Comparison of ENCODE assay signal across 2 cellular contexts in the genomic region with DNA sequence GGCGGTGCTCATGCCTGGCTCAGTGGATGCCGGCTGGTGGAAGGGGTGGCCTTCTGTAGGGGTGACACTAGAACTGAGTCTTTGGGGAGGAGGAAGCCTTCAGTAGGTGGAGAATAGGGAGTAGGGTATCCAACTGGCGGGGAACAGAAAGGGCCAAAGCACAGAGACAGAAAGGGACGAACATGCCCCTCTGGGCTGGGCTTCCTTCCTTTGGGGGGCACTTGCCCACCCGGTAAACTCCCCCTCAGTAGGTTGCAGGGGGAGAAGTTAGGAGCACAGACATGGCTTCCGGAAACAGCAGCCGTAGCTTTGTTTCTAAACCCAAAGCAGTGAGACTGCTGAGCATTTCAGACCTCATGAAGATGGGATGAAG.
TF ChIP-seq lines count a peak whose summit lies in the region.

No MANE protein-coding gene starts in this region.

TF ChIP-seq in SK-N-SH, 30 proteins besides CTCF, POLR2A, EP300 and RAD21 (continued from another document):
- TF ChIP-seq RFX5 (IDR thresholded peaks at IDR 0.05; ENCODE audit: low read length) (no peak), RCOR1 (IDR thresholded peaks at IDR 0.05; ENCODE audit: low read length) (no peak), FOSL2 (IDR thresholded peaks at IDR 0.05; ENCODE audit: borderline replicate concordance, low read depth) (no peak), TCF12 (IDR thresholded peaks at IDR 0.05) (no peak), YY1 (IDR thresholded peaks at IDR 0.05; ENCODE audit: low read depth) (no peak), GABPA (IDR thresholded peaks at IDR 0.05; ENCODE audit: low read depth) (no peak), NFIC (IDR thresholded peaks at IDR 0.05; ENCODE audit: borderline replicate concordance) (no peak), CHD2 (IDR thresholded peaks at IDR 0.05; ENCODE audit: low read length, partially characterized antibody) (no peak)
- TF ChIP-seq, protein P1, sequence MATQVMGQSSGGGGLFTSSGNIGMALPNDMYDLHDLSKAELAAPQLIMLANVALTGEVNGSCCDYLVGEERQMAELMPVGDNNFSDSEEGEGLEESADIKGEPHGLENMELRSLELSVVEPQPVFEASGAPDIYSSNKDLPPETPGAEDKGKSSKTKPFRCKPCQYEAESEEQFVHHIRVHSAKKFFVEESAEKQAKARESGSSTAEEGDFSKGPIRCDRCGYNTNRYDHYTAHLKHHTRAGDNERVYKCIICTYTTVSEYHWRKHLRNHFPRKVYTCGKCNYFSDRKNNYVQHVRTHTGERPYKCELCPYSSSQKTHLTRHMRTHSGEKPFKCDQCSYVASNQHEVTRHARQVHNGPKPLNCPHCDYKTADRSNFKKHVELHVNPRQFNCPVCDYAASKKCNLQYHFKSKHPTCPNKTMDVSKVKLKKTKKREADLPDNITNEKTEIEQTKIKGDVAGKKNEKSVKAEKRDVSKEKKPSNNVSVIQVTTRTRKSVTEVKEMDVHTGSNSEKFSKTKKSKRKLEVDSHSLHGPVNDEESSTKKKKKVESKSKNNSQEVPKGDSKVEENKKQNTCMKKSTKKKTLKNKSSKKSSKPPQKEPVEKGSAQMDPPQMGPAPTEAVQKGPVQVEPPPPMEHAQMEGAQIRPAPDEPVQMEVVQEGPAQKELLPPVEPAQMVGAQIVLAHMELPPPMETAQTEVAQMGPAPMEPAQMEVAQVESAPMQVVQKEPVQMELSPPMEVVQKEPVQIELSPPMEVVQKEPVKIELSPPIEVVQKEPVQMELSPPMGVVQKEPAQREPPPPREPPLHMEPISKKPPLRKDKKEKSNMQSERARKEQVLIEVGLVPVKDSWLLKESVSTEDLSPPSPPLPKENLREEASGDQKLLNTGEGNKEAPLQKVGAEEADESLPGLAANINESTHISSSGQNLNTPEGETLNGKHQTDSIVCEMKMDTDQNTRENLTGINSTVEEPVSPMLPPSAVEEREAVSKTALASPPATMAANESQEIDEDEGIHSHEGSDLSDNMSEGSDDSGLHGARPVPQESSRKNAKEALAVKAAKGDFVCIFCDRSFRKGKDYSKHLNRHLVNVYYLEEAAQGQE (IDR thresholded peaks at IDR 0.05; ENCODE audit: low read depth, low read length): no peak
- TF ChIP-seq, protein P2, sequence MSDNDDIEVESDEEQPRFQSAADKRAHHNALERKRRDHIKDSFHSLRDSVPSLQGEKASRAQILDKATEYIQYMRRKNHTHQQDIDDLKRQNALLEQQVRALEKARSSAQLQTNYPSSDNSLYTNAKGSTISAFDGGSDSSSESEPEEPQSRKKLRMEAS (IDR thresholded peaks at IDR 0.05; ENCODE audit: low read depth): no peak
- TF ChIP-seq, protein P3, sequence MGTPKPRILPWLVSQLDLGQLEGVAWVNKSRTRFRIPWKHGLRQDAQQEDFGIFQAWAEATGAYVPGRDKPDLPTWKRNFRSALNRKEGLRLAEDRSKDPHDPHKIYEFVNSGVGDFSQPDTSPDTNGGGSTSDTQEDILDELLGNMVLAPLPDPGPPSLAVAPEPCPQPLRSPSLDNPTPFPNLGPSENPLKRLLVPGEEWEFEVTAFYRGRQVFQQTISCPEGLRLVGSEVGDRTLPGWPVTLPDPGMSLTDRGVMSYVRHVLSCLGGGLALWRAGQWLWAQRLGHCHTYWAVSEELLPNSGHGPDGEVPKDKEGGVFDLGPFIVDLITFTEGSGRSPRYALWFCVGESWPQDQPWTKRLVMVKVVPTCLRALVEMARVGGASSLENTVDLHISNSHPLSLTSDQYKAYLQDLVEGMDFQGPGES (IDR thresholded peaks at IDR 0.05; ENCODE audit: low read depth, low read length): no peak
- TF ChIP-seq, protein P4, sequence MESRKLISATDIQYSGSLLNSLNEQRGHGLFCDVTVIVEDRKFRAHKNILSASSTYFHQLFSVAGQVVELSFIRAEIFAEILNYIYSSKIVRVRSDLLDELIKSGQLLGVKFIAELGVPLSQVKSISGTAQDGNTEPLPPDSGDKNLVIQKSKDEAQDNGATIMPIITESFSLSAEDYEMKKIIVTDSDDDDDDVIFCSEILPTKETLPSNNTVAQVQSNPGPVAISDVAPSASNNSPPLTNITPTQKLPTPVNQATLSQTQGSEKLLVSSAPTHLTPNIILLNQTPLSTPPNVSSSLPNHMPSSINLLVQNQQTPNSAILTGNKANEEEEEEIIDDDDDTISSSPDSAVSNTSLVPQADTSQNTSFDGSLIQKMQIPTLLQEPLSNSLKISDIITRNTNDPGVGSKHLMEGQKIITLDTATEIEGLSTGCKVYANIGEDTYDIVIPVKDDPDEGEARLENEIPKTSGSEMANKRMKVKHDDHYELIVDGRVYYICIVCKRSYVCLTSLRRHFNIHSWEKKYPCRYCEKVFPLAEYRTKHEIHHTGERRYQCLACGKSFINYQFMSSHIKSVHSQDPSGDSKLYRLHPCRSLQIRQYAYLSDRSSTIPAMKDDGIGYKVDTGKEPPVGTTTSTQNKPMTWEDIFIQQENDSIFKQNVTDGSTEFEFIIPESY (IDR thresholded peaks at IDR 0.05; ENCODE audit: borderline replicate concordance, low read depth): no peak
- TF ChIP-seq, protein P5, sequence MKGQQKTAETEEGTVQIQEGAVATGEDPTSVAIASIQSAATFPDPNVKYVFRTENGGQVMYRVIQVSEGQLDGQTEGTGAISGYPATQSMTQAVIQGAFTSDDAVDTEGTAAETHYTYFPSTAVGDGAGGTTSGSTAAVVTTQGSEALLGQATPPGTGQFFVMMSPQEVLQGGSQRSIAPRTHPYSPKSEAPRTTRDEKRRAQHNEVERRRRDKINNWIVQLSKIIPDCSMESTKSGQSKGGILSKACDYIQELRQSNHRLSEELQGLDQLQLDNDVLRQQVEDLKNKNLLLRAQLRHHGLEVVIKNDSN (IDR thresholded peaks at IDR 0.05; ENCODE audit: borderline replicate concordance, low read depth): no peak

TF ChIP-seq in endothelial cell of umbilical vein, 7 proteins besides CTCF, POLR2A, EP300 and RAD21 (continued from another document):
- TF ChIP-seq, protein P2 (IDR thresholded peaks at IDR 0.05; ENCODE audit: insufficient read depth, insufficient read length): no peak
- TF ChIP-seq FOS (IDR thresholded peaks at IDR 0.05; ENCODE audit: borderline replicate concordance, insufficient read depth, low read length): no peak
- no peak for TF ChIP-seq JUN (IDR thresholded peaks at IDR 0.05; ENCODE audit: borderline replicate concordance, insufficient read depth, insufficient read length, low read depth)
